In the genomic region with DNA sequence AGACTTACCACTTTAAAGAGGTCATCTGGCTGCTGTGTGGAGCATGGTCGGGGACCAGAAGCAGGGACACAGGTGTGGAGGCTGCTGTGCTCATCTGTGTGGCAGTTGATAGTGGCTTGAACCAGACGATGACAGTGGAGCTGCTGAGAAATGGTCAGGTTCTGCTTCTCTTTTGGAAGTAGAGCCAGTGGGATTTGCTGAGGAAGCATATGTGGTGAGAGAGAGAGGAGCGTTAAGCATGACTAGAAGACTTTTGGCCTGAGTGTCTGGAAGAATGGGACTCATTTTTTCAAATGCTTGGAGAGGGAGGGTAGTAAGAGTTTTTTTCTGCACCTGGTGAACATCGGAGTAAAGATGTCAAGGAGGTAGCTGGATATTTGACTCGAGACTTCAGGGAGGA, we compare ENCODE assay signal across 15 cellular contexts. TPM values are rescaled to one million over a fixed set of nuclear protein-coding genes. Genes with fewer than 3 reads are reported as not detected.
DNase-seq lines count a peak whose midpoint lies in the region; ATAC-seq lines count a peak whose summit lies in the region.
"Had no signal": no experiment of that assay in that cellular context is flagged by ENCODE, and none has a peak within 500 bp of the region (broad histone marks: within the 10 kb centered on the region; RNA-seq: fewer than 3 reads in every experiment).

No MANE protein-coding gene starts in this region.

- H3K4me3 ChIP-seq in naive thymus-derived CD4-positive, alpha-beta T cell (ENCODE audit: low read length) = no peak overlapping the region
- H3K4me3 ChIP-seq: PC-9 had no signal

- peaks cover 0 to 27% (median 5%) of the 10 kb centered on the region in 3 experiments for H3K36me3 ChIP-seq in naive thymus-derived CD4-positive, alpha-beta T cell (ENCODE audit: control insufficient read depth in 2 of 3, insufficient read depth in 3 of 3, low read length in 3 of 3)

- H3K4me3 Mint-ChIP-seq in activated naive CD8-positive, alpha-beta T cell = no peak overlapping the region
- H3K4me3 Mint-ChIP-seq in activated naive CD8-positive, alpha-beta T cell treated with anti-CD3 and anti-CD28 coated beads, Interleukin-2, amount 50 U/mL, for 24 hours = no peak overlapping the region
- no peak overlapping the region for H3K4me3 Mint-ChIP-seq in activated T-helper 1 cell treated with anti-CD3 and anti-CD28 coated beads, Interleukin-12 subunit alpha, Interleukin-12 subunit beta, Interleukin-2, Interleukin-4 antibody, amounts not matched to agents 30 ng/mL and 10 ng/mL and 1 ng/mL, durations not matched to agents 14 hours and 24 hours and 36 hours
- H3K4me3 Mint-ChIP-seq in naive thymus-derived CD4-positive, alpha-beta T cell = no peak overlapping the region

- no peak for ATAC-seq in activated naive CD8-positive, alpha-beta T cell treated with anti-CD3 and anti-CD28 coated beads, Interleukin-2, amount 50 U/mL, for 24 hours
- no peak for ATAC-seq in naive thymus-derived CD4-positive, alpha-beta T cell

- H3K4me1 Mint-ChIP-seq in activated naive CD8-positive, alpha-beta T cell (ENCODE audit: low read depth) = peaks cover 27% of the 10 kb centered on the region
- H3K4me1 Mint-ChIP-seq in activated naive CD8-positive, alpha-beta T cell treated with anti-CD3 and anti-CD28 coated beads, Interleukin-2, amount 50 U/mL, for 24 hours = peaks cover 34% of the 10 kb centered on the region
- H3K4me1 Mint-ChIP-seq in activated T-helper 1 cell treated with anti-CD3 and anti-CD28 coated beads, Interleukin-12 subunit alpha, Interleukin-12 subunit beta, Interleukin-2, Interleukin-4 antibody, amounts not matched to agents 30 ng/mL and 10 ng/mL and 1 ng/mL, durations not matched to agents 14 hours and 24 hours and 36 hours (ENCODE audit: low read depth) = peaks cover 34% of the 10 kb centered on the region
- peaks cover 5 to 30% (median 15%) of the 10 kb centered on the region in 7 donors for H3K4me1 Mint-ChIP-seq in naive thymus-derived CD4-positive, alpha-beta T cell

- no peaks in the 10 kb centered on the region for H3K27me3 ChIP-seq in naive thymus-derived CD4-positive, alpha-beta T cell (ENCODE audit: control insufficient read depth in 2 of 2, insufficient read depth in 2 of 2, low read length in 2 of 2)

- POLR2A ChIA-PET in naive thymus-derived CD4-positive, alpha-beta T cell (lab: Charles Lee) = interaction anchor here (0.6 to 2.9 kb wide), 3 partner anchors 11 to 202 kb away, joined by 3 to 11 read pairs (median 4); a partner anchor contains a TSS

- intact Hi-C loops in activated T-helper 1 cell treated with anti-CD3 and anti-CD28 coated beads, Interleukin-12 subunit alpha, Interleukin-12 subunit beta, Interleukin-2, Interleukin-4 antibody, amounts not matched to agents 30 ng/mL and 10 ng/mL and 1 ng/mL, durations not matched to agents 14 hours and 24 hours and 36 hours (cut with micrococcal nuclease) = no loop called here
- intact Hi-C loops in naive thymus-derived CD4-positive, alpha-beta T cell (cut with micrococcal nuclease) = no loop called here

- no peak for DNase-seq in activated naive CD8-positive, alpha-beta T cell treated with anti-CD3 and anti-CD28 coated beads, Interleukin-2, amount 50 U/mL, for 24 hours
- no peak for DNase-seq in activated T-helper 1 cell treated with anti-CD3 and anti-CD28 coated beads, Interleukin-12 subunit alpha, Interleukin-12 subunit beta, Interleukin-2, Interleukin-4 antibody, amounts not matched to agents 30 ng/mL and 10 ng/mL and 1 ng/mL, durations not matched to agents 14 hours and 24 hours and 36 hours (ENCODE audit: low spot score)
- DNase-seq in naive thymus-derived CD4-positive, alpha-beta T cell = no peak
- DNase-seq in NCI-H2196 treated with DMSO at 0.1 percent for 48 hours (lab: John Stamatoyannopoulos, UW; ENCODE audit: unreplicated experiment) (no peak), superior temporal gyrus (ENCODE audit: extremely low spot score) (no peak)
- DNase-seq in stimulated activated CD4-positive, alpha-beta T cell treated with anti-CD3 and anti-CD28 coated beads, Interleukin-1b, Interleukin-23, amount 100 ng/mL, for 48 hours = no peak
- DNase-seq: EL, NCI-H1048, NCI-H1436 treated with DMSO at 0.1 percent for 48 hours, NCI-H2029 treated with DMSO at 0.1 percent for 48 hours, NCI-H510A, NCI-H774, PC-9 had no signal

- H3K36me3 Mint-ChIP-seq in activated naive CD8-positive, alpha-beta T cell = peaks cover 8% of the 10 kb centered on the region
- peaks cover 27% of the 10 kb centered on the region for H3K36me3 Mint-ChIP-seq in activated naive CD8-positive, alpha-beta T cell treated with anti-CD3 and anti-CD28 coated beads, Interleukin-2, amount 50 U/mL, for 24 hours (ENCODE audit: low read depth)
- H3K36me3 Mint-ChIP-seq in activated T-helper 1 cell treated with anti-CD3 and anti-CD28 coated beads, Interleukin-12 subunit alpha, Interleukin-12 subunit beta, Interleukin-2, Interleukin-4 antibody, amounts not matched to agents 30 ng/mL and 10 ng/mL and 1 ng/mL, durations not matched to agents 14 hours and 24 hours and 36 hours (ENCODE audit: low read depth) = peaks cover 41% of the 10 kb centered on the region
- H3K36me3 Mint-ChIP-seq in naive thymus-derived CD4-positive, alpha-beta T cell = peaks cover 0 to 20% (median 7%) of the 10 kb centered on the region in 5 donors

- H3K9me3 ChIP-seq in naive thymus-derived CD4-positive, alpha-beta T cell (ENCODE audit: control insufficient read depth in 2 of 3, low read length in 3 of 3) = no peaks in the 10 kb centered on the region

- CTCF ChIA-PET in naive thymus-derived CD4-positive, alpha-beta T cell (lab: Charles Lee) = interaction anchor here (0.6 kb wide), 1 partner anchor 135 kb away, joined by 4 read pairs; no protein-coding TSS in a partner anchor

- no peaks in the 10 kb centered on the region for H3K9me3 Mint-ChIP-seq in activated naive CD8-positive, alpha-beta T cell (ENCODE audit: low read depth)
- H3K9me3 Mint-ChIP-seq in activated naive CD8-positive, alpha-beta T cell treated with anti-CD3 and anti-CD28 coated beads, Interleukin-2, amount 50 U/mL, for 24 hours = no peaks in the 10 kb centered on the region
- no peaks in the 10 kb centered on the region for H3K9me3 Mint-ChIP-seq in activated T-helper 1 cell treated with anti-CD3 and anti-CD28 coated beads, Interleukin-12 subunit alpha, Interleukin-12 subunit beta, Interleukin-2, Interleukin-4 antibody, amounts not matched to agents 30 ng/mL and 10 ng/mL and 1 ng/mL, durations not matched to agents 14 hours and 24 hours and 36 hours
- peaks cover 0 to 1% (median 0%) of the 10 kb centered on the region in 11 donors for H3K9me3 Mint-ChIP-seq in naive thymus-derived CD4-positive, alpha-beta T cell

- no peak overlapping the region for H3K27ac ChIP-seq in naive thymus-derived CD4-positive, alpha-beta T cell (ENCODE audit: low read depth, low read length)
- H3K27ac ChIP-seq: KMS-11, PC-9 had no signal

- H3K27ac Mint-ChIP-seq in activated naive CD8-positive, alpha-beta T cell = peak overlapping the region; percentile 51
- H3K27ac Mint-ChIP-seq in activated naive CD8-positive, alpha-beta T cell treated with anti-CD3 and anti-CD28 coated beads, Interleukin-2, amount 50 U/mL, for 24 hours = no peak overlapping the region
- peak overlapping the region; percentile 47 for H3K27ac Mint-ChIP-seq in activated T-helper 1 cell treated with anti-CD3 and anti-CD28 coated beads, Interleukin-12 subunit alpha, Interleukin-12 subunit beta, Interleukin-2, Interleukin-4 antibody, amounts not matched to agents 30 ng/mL and 10 ng/mL and 1 ng/mL, durations not matched to agents 14 hours and 24 hours and 36 hours
- H3K27ac Mint-ChIP-seq in naive thymus-derived CD4-positive, alpha-beta T cell = peak overlapping the region in 7 of 9 donors; percentile 6 to 84 (median 46)

- H3K4me1 ChIP-seq in naive thymus-derived CD4-positive, alpha-beta T cell (ENCODE audit: control insufficient read depth in 2 of 2, insufficient read depth in 2 of 2, low read length in 2 of 2) = no peaks in the 10 kb centered on the region

- H3K27me3 Mint-ChIP-seq in activated naive CD8-positive, alpha-beta T cell = no peaks in the 10 kb centered on the region
- no peaks in the 10 kb centered on the region for H3K27me3 Mint-ChIP-seq in activated naive CD8-positive, alpha-beta T cell treated with anti-CD3 and anti-CD28 coated beads, Interleukin-2, amount 50 U/mL, for 24 hours
- no peaks in the 10 kb centered on the region for H3K27me3 Mint-ChIP-seq in activated T-helper 1 cell treated with anti-CD3 and anti-CD28 coated beads, Interleukin-12 subunit alpha, Interleukin-12 subunit beta, Interleukin-2, Interleukin-4 antibody, amounts not matched to agents 30 ng/mL and 10 ng/mL and 1 ng/mL, durations not matched to agents 14 hours and 24 hours and 36 hours (ENCODE audit: insufficient read depth)
- no peaks in the 10 kb centered on the region for H3K27me3 Mint-ChIP-seq in naive thymus-derived CD4-positive, alpha-beta T cell

RNA-seq across cellular contexts. Expression of a gene that starts 12.5 kb away (rescaled TPM):
- 235 and 245 TPM in 2 replicates for total RNA-seq in activated T-helper 1 cell treated with anti-CD3 and anti-CD28 coated beads, Interleukin-12 subunit alpha, Interleukin-12 subunit beta, Interleukin-2, Interleukin-4 antibody, amounts not matched to agents 30 ng/mL and 10 ng/mL and 1 ng/mL, durations not matched to agents 14 hours and 24 hours and 36 hours
- total RNA-seq in naive thymus-derived CD4-positive, alpha-beta T cell = 100 to 1,000 TPM in 3 of 5 experiments, 10 to 100 TPM in 2; 71.5 to 117 (median 101) TPM
- polyA plus RNA-seq in naive thymus-derived CD4-positive, alpha-beta T cell = 10 to 100 TPM; 17.4 to 21.0 TPM

RNA-seq across cellular contexts. Expression of a gene that starts 20.0 kb away (rescaled TPM):
- total RNA-seq in activated T-helper 1 cell treated with anti-CD3 and anti-CD28 coated beads, Interleukin-12 subunit alpha, Interleukin-12 subunit beta, Interleukin-2, Interleukin-4 antibody, amounts not matched to agents 30 ng/mL and 10 ng/mL and 1 ng/mL, durations not matched to agents 14 hours and 24 hours and 36 hours = 18.0 and 19.6 TPM in 2 replicates
- 10 to 100 TPM; 13.7 to 22.8 (median 18.2) TPM for total RNA-seq in naive thymus-derived CD4-positive, alpha-beta T cell
- 1 to 10 TPM; 4.5 to 9.1 TPM for polyA plus RNA-seq in naive thymus-derived CD4-positive, alpha-beta T cell
